In the genomic region with DNA sequence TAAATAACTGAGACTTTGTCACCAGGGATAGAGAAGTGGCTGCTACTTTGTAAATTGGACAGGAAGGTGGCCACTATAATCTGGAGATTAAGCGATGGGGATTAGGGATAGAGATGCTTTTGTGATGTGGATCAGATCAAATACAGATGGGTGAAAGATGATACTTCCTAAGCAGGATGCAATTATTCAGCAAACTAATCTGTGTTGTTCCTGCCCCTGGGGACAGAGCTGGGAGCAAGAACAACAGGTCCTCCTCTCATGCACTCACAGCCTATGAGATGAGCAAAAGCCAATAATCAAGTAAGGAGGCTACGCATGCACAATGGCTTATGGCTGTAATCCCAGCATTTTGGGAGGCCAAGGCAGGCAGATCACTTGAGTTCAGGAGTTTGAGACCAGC, we compare ENCODE assay signal across 13 cellular contexts.
"Had no signal": no experiment of that assay in that cellular context is flagged by ENCODE, and none has a peak within 500 bp of the region (broad histone marks: within the 10 kb centered on the region; RNA-seq: fewer than 3 reads in every experiment).

No MANE protein-coding gene starts in this region.

- ATAC-seq: left colon; naive thymus-derived CD4-positive, alpha-beta T cell; stimulated activated naive CD8-positive, alpha-beta T cell treated with anti-CD3 and anti-CD28 coated beads, Interleukin-15, amount 100 ng/mL, for 72 hours; upper lobe of right lung had no signal

- DNase-seq: activated CD4-positive, alpha-beta memory T cell treated with anti-CD3 and anti-CD28 coated beads for 36 hours; activated CD4-positive, CD25-positive, alpha-beta regulatory T cell treated with anti-CD3 and anti-CD28 coated beads, Interleukin-2, amount 50 U/mL, for 72 hours; activated naive CD8-positive, alpha-beta T cell treated with anti-CD3 and anti-CD28 coated beads, Interleukin-2, amount 10 ng/mL, durations not matched to agents 7 days and 5 days; aorta; foreskin melanocyte; head of caudate nucleus; left colon; naive thymus-derived CD4-positive, alpha-beta T cell; posterior cingulate gyrus; stimulated activated CD4-positive, alpha-beta T cell treated with anti-CD3 and anti-CD28 coated beads, Interleukin-4, amount 100 ng/mL, for 4 hours; stimulated activated naive CD8-positive, alpha-beta T cell treated with anti-CD3 and anti-CD28 coated beads, Interleukin-15, amount 100 ng/mL, for 72 hours; testis; upper lobe of right lung had no signal
